9 cellular contexts compared by ENCODE assay signal in the genomic region with DNA sequence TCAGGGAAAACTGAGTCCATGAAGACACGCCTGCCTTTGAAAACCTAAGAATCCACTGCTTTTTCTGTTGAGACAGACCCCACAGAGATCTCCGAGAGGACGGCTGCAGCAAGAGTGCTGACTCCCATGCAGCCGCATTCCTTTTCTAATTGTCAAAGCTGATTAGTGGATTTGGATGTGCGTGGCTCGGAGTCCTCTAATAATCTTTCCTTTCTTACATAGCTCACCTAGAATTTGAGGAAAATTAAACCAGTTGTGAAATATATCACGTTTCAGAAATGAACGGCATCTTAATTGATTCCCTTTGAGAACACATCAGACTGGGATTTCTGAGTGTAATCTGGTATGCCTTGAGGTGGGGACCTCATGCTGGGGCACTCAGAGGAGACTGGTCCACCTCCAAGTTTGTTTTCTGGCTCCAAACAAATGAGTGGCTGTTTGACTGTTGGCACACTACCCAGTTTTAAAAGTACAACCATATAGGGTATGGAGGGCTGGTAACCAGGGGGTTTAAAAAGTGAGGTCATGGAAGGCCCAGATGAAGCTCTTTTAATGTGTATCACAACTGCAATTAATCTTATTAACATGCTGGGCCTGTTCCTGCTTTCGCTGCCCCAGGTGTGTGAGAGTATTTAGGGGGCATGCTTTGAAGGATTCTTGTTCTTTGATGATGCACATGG.
DNase-seq lines count a peak whose midpoint lies in the region; ATAC-seq and TF ChIP-seq lines count a peak whose summit lies in the region.
"Had no signal": no experiment of that assay in that cellular context is flagged by ENCODE, and none has a peak within 500 bp of the region (broad histone marks: within the 10 kb centered on the region; RNA-seq: fewer than 3 reads in every experiment).

No MANE protein-coding gene starts in this region.

- H3K9me3 ChIP-seq in OCI-LY1 (ENCODE audit: low read length): no peaks in the 10 kb centered on the region
- H3K9me3 ChIP-seq in stomach: no peaks in the 10 kb centered on the region

- no peaks in the 10 kb centered on the region for H3K9me2 ChIP-seq in OCI-LY1 (ENCODE audit: low read depth, low read length)

- peaks cover 19% of the 10 kb centered on the region for H3K36me3 Mint-ChIP-seq in T-helper 1 cell treated with Interleukin-12 subunit alpha and Interleukin-12 subunit beta and Interleukin-4 antibody, amounts not matched to agents 30 μg/mL and 1 μg/mL, for 36 hours (ENCODE audit: low read depth)

- peak overlapping the region; percentile 95 for H3K27ac Mint-ChIP-seq in T-helper 1 cell treated with Interleukin-12 subunit alpha and Interleukin-12 subunit beta and Interleukin-4 antibody, amounts not matched to agents 30 μg/mL and 1 μg/mL, for 36 hours

- DNase-seq in T-helper 1 cell: no peak
- peak; percentile 45 for DNase-seq in fibroblast of pulmonary artery (ENCODE audit: low read depth)
- no peak for DNase-seq in stomach
- no peak for DNase-seq in effector CD8-positive, alpha-beta T cell (lab: John Stamatoyannopoulos, UW)
- no peak for DNase-seq in stimulated activated naive CD4-positive, alpha-beta T cell treated with Interleukin-2 at 50 U/mL for 16 hours (lab: John Stamatoyannopoulos, UW)
- DNase-seq: dorsolateral prefrontal cortex had no signal

- H3K4me1 ChIP-seq in OCI-LY1 (ENCODE audit: insufficient read depth, low read length, severe bottlenecking) (peaks cover 53% of the 10 kb centered on the region), stomach (peaks cover 69 to 100% (median 89%) of the 10 kb centered on the region in 4 donors)

- H3K9me3 Mint-ChIP-seq in T-helper 1 cell treated with Interleukin-12 subunit alpha and Interleukin-12 subunit beta and Interleukin-4 antibody, amounts not matched to agents 30 μg/mL and 1 μg/mL, for 36 hours: no peaks in the 10 kb centered on the region

- H3K27ac ChIP-seq in OCI-LY1 (ENCODE audit: low read depth, low read length, poor library complexity, severe bottlenecking) (peak overlapping the region; percentile 62), stomach (peak overlapping the region; percentile 65 to 91 (median 86))
- H3K27ac ChIP-seq: dorsolateral prefrontal cortex had no signal

- WGBS in stomach, 5 donors: 41 to 56% (median 48%) methylated on average over 9 of the region's 9 CpGs

- no peaks in the 10 kb centered on the region for H3F3A ChIP-seq in OCI-LY1 (ENCODE audit: insufficient read depth, low read length)

- H3K79me2 ChIP-seq in OCI-LY1 (ENCODE audit: insufficient read depth, low read length): no peaks in the 10 kb centered on the region

- H4K20me1 ChIP-seq in OCI-LY1 (ENCODE audit: insufficient read depth, low read length): no peaks in the 10 kb centered on the region

- no peaks in the 10 kb centered on the region for H3K27me3 ChIP-seq in OCI-LY1 (ENCODE audit: insufficient read depth, low read length)
- H3K27me3 ChIP-seq in stomach: no peaks in the 10 kb centered on the region
- H3K27me3 ChIP-seq: dorsolateral prefrontal cortex had no signal

- no peak overlapping the region for H3K4me3 ChIP-seq in OCI-LY1 (ENCODE audit: low read depth, low read length, poor library complexity, severe bottlenecking)
- no peak overlapping the region for H3K4me3 ChIP-seq in fibroblast of pulmonary artery (replicated peaks; ENCODE audit: low read depth, low read length)
- H3K4me3 ChIP-seq in stomach: no peak overlapping the region
- H3K4me3 ChIP-seq: dorsolateral prefrontal cortex had no signal

- peak overlapping the region; percentile 73 for H3K4me3 Mint-ChIP-seq in T-helper 1 cell treated with Interleukin-12 subunit alpha and Interleukin-12 subunit beta and Interleukin-4 antibody, amounts not matched to agents 30 μg/mL and 1 μg/mL, for 36 hours

- TF ChIP-seq EP300 in stomach (IDR thresholded peaks at IDR 0.05): no peak

- H3K9ac ChIP-seq in OCI-LY1 (ENCODE audit: low read length): no peak overlapping the region; the same call in 1 of the 2 replicates

- intact Hi-C loops in stomach (cut with DNase I; ENCODE audit: low total_unique reads): loop anchor here (10.0 kb wide), 1 partner anchor 59 kb away; the partner anchor contains the start of gene RASSF3

- no peaks in the 10 kb centered on the region for H3K27me3 Mint-ChIP-seq in T-helper 1 cell treated with Interleukin-12 subunit alpha and Interleukin-12 subunit beta and Interleukin-4 antibody, amounts not matched to agents 30 μg/mL and 1 μg/mL, for 36 hours (ENCODE audit: low read depth)

- H3K4me2 ChIP-seq in OCI-LY1 (ENCODE audit: low read length): no peak overlapping the region; the same call in 1 of the 2 replicates

- peaks cover 75% of the 10 kb centered on the region for H3K4me1 Mint-ChIP-seq in T-helper 1 cell treated with Interleukin-12 subunit alpha and Interleukin-12 subunit beta and Interleukin-4 antibody, amounts not matched to agents 30 μg/mL and 1 μg/mL, for 36 hours (ENCODE audit: low read depth)

- H3K36me3 ChIP-seq in OCI-LY1 (ENCODE audit: insufficient read depth, low read length) (no peaks in the 10 kb centered on the region), stomach (no peaks in the 10 kb centered on the region)

- ATAC-seq in GM18519 (IDR thresholded peaks at IDR 0.05; ENCODE audit: low FRiP score, unreplicated experiment): no peak

- TF ChIP-seq POLR2A in stomach (IDR thresholded peaks at IDR 0.05): no peak

- TF ChIP-seq CTCF in OCI-LY1 (IDR thresholded peaks at IDR 0.05; ENCODE audit: low read length) (no peak), fibroblast of pulmonary artery (IDR thresholded peaks at IDR 0.05; ENCODE audit: low read length, missing control alignments) (no peak), stomach (IDR thresholded peaks at IDR 0.05) (no peak)

- H2AFZ ChIP-seq in OCI-LY1 (ENCODE audit: low read length): no peak overlapping the region
